34 cellular contexts compared by ENCODE assay signal in genomic region chr13:28854657-28855056, GRCh38. TPM values are rescaled to one million over a fixed set of nuclear protein-coding genes. Genes with fewer than 3 reads are reported as not detected.
DNase-seq lines count a peak whose midpoint lies in the region; ATAC-seq and TF ChIP-seq lines count a peak whose summit lies in the region.
"Had no signal": no experiment of that assay in that cellular context is flagged by ENCODE, and none has a peak within 500 bp of the region (broad histone marks: within the 10 kb centered on the region; RNA-seq: fewer than 3 reads in every experiment).

No MANE protein-coding gene starts in this region.

- no peak overlapping the region for H3K56ac ChIP-seq in mesendoderm (ENCODE audit: low read length)

- no peak overlapping the region for H3K4me3 ChIP-seq in mesendoderm (ENCODE audit: low read length)
- no peak overlapping the region for H3K4me3 ChIP-seq in testis
- H3K4me3 ChIP-seq: BLaER1, breast epithelium, left ventricle myocardium inferior had no signal

- DNase-seq in EL (peak; percentile 3), HEK293T (ENCODE audit: extremely low spot score) (peak; percentile 40), WTC11 (ENCODE audit: low spot score) (peak; percentile 20), mesendoderm (peak; percentile 25), NCI-H82 treated with DMSO at 0.1 percent for 48 hours (lab: John Stamatoyannopoulos, UW; ENCODE audit: unreplicated experiment) (no peak), testis (no peak)
- DNase-seq: activated B cell treated with CpG ODN at 0.5 μM for 24 hours; activated CD4-positive, alpha-beta T cell treated with anti-CD3 and anti-CD28 coated beads, Interleukin-2, amount 10 ng/mL, durations not matched to agents 7 days and 5 days; activated effector memory CD4-positive, alpha-beta T cell treated with anti-CD3 and anti-CD28 coated beads, Interleukin-2, amount 50 U/mL, for 16 hours; activated T-cell treated with anti-CD3 and anti-CD28 coated beads, Interleukin-2, amount 50 U/mL, for 24 hours; DMS153; hippocampal formation; Karpas-422; left ventricle myocardium inferior; NCI-H146; NCI-H446 treated with DMSO at 0.1 percent for 48 hours; NCI-H82; right cardiac atrium; stimulated activated CD4-positive, alpha-beta T cell treated with anti-CD3 and anti-CD28 coated beads, Interleukin-2, amount 100 ng/mL, for 24 hours; stimulated activated CD8-positive, alpha-beta memory T cell treated with anti-CD3 and anti-CD28 coated beads, Interleukin-4, amount 100 ng/mL, for 48 hours; trophoblast cell had no signal

- no peak overlapping the region for H3K27ac Mint-ChIP-seq in WTC11
- H3K27ac Mint-ChIP-seq: activated B cell treated with CpG ODN at 0.5 μM for 24 hours; activated CD4-positive, alpha-beta T cell treated with anti-CD3 and anti-CD28 coated beads, Interleukin-2, amount 10 ng/mL, durations not matched to agents 7 days and 5 days; activated naive CD8-positive, alpha-beta T cell; activated T-cell treated with anti-CD3 and anti-CD28 coated beads, Interleukin-2, amount 50 U/mL, for 24 hours had no signal

- H3K79me1 ChIP-seq in mesendoderm (ENCODE audit: low read length) = no peaks in the 10 kb centered on the region

- H3K27me3 Mint-ChIP-seq in WTC11 (ENCODE audit: low read depth) = no peaks in the 10 kb centered on the region
- H3K27me3 Mint-ChIP-seq: activated T-cell treated with anti-CD3 and anti-CD28 coated beads, Interleukin-2, amount 50 U/mL, for 24 hours had no signal

- TF ChIP-seq POLR2A in testis (IDR thresholded peaks at IDR 0.05) = no peak

- H2BK120ac ChIP-seq in mesendoderm (ENCODE audit: low read depth, low read length) = no peak overlapping the region

- no peak overlapping the region for H3K23ac ChIP-seq in mesendoderm (ENCODE audit: low read length)

- no peak overlapping the region for H3K4ac ChIP-seq in mesendoderm (ENCODE audit: low read depth, low read length)

- no peak overlapping the region for H3K9ac ChIP-seq in mesendoderm (ENCODE audit: low read length)
- H3K9ac ChIP-seq: BLaER1 had no signal

- intact Hi-C loops in testis (cut with DNase I; ENCODE audit: low total_unique reads) = no loop called here

- H2BK5ac ChIP-seq in mesendoderm (ENCODE audit: low read length) = no peak overlapping the region

- H3K36me3 ChIP-seq in mesendoderm (ENCODE audit: control insufficient read depth, insufficient read depth, low read length) = no peaks in the 10 kb centered on the region
- no peaks in the 10 kb centered on the region for H3K36me3 ChIP-seq in testis (ENCODE audit: low read depth, missing control alignments)
- H3K36me3 ChIP-seq: BLaER1, breast epithelium, left ventricle myocardium inferior, neutrophil had no signal

- no peaks in the 10 kb centered on the region for H3K27me3 ChIP-seq in mesendoderm (ENCODE audit: insufficient read depth, low read length, poor library complexity)
- H3K27me3 ChIP-seq in testis = no peaks in the 10 kb centered on the region
- H3K27me3 ChIP-seq: BLaER1, neutrophil had no signal

- peak; percentile 71 for ATAC-seq in WTC11
- ATAC-seq in HG03521 (IDR thresholded peaks at IDR 0.05; ENCODE audit: unreplicated experiment) = no peak
- ATAC-seq in HG03039 (IDR thresholded peaks at IDR 0.05; ENCODE audit: unreplicated experiment) = no peak
- ATAC-seq: HepG2, right cardiac atrium had no signal

- TF ChIP-seq CTCF in WTC11 (IDR thresholded peaks at IDR 0.05) = no peak
- no peak for TF ChIP-seq CTCF in testis (IDR thresholded peaks at IDR 0.05)

- H3K4me1 ChIP-seq in mesendoderm (ENCODE audit: control insufficient read depth, low read depth, low read length) = no peaks in the 10 kb centered on the region
- H3K4me1 ChIP-seq in testis = no peaks in the 10 kb centered on the region
- H3K4me1 ChIP-seq: breast epithelium had no signal

- H2BK15ac ChIP-seq in mesendoderm (replicated peaks; ENCODE audit: low read depth) = no peak overlapping the region

- H3K79me2 ChIP-seq in mesendoderm (ENCODE audit: control insufficient read depth, insufficient read depth, low read length) = no peaks in the 10 kb centered on the region

- POLR2A ChIA-PET in HEK293T (lab: Yijun Ruan, JAX) (no interaction called here), WTC11 (lab: Charles Lee) (no interaction called here)

- no peak overlapping the region for H4K5ac ChIP-seq in mesendoderm (ENCODE audit: low read length)

- no peak overlapping the region for H3K4me3 Mint-ChIP-seq in WTC11
- H3K4me3 Mint-ChIP-seq: activated B cell treated with CpG ODN at 0.5 μM for 24 hours; activated CD4-positive, alpha-beta T cell treated with anti-CD3 and anti-CD28 coated beads, Interleukin-2, amount 10 ng/mL, durations not matched to agents 7 days and 5 days; activated naive CD8-positive, alpha-beta T cell; activated T-cell treated with anti-CD3 and anti-CD28 coated beads, Interleukin-2, amount 50 U/mL, for 24 hours had no signal

- no peak overlapping the region for H4K8ac ChIP-seq in mesendoderm (ENCODE audit: low read depth, low read length)

- no peak overlapping the region for H3K18ac ChIP-seq in mesendoderm (ENCODE audit: low read length)

- H3K27ac ChIP-seq in mesendoderm (ENCODE audit: low read depth, low read length) (no peak overlapping the region), testis (no peak overlapping the region)
- H3K27ac ChIP-seq: BLaER1, breast epithelium, epithelial cell of prostate, left ventricle myocardium inferior, neutrophil had no signal

- WGBS in mesendoderm (ENCODE audit: extremely low coverage, insufficient coverage, low lambda C conversion rate) = no CpG with 5 or more reads among the region's 4 CpGs
- 39 to 62% methylated on average over 4 of the region's 4 CpGs for WGBS in testis, 2 donors

- no peaks in the 10 kb centered on the region for H3K36me3 Mint-ChIP-seq in WTC11
- H3K36me3 Mint-ChIP-seq: activated naive CD8-positive, alpha-beta T cell had no signal

- CTCF ChIA-PET in HEK293T (lab: Yijun Ruan, JAX) = interaction anchor here (0.6 to 0.9 kb wide), 2 partner anchors 18 to 515 kb away, joined by 3 read pairs; no protein-coding TSS in a partner anchor
- CTCF ChIA-PET in WTC11 (lab: Charles Lee) = interaction anchor here (1.0 to 1.5 kb wide), 2 partner anchors 8 to 35 kb away, joined by 3 to 6 read pairs; partner anchors contain the start of gene MTUS2

- no peak overlapping the region for H3K4me2 ChIP-seq in mesendoderm (ENCODE audit: low read length)
- H3K4me2 ChIP-seq: BLaER1 had no signal

- peaks cover 9% of the 10 kb centered on the region for H3K4me1 Mint-ChIP-seq in WTC11
- H3K4me1 Mint-ChIP-seq: activated CD4-positive, alpha-beta T cell treated with anti-CD3 and anti-CD28 coated beads, Interleukin-2, amount 10 ng/mL, durations not matched to agents 7 days and 5 days had no signal

- H2AK5ac ChIP-seq in mesendoderm (ENCODE audit: low read length) = no peak overlapping the region

- H3K9me3 Mint-ChIP-seq in WTC11 = peaks cover 6% of the 10 kb centered on the region; the same call in 1 of the 2 replicates
- H3K9me3 Mint-ChIP-seq: activated B cell treated with CpG ODN at 0.5 μM for 24 hours; activated CD4-positive, alpha-beta T cell treated with anti-CD3 and anti-CD28 coated beads, Interleukin-2, amount 10 ng/mL, durations not matched to agents 7 days and 5 days; activated T-cell treated with anti-CD3 and anti-CD28 coated beads, Interleukin-2, amount 50 U/mL, for 24 hours had no signal

- H3K9me3 ChIP-seq in testis = no peaks in the 10 kb centered on the region
- H3K9me3 ChIP-seq: BLaER1, breast epithelium, left ventricle myocardium inferior, neutrophil had no signal

TF ChIP-seq in HEK293T, 16 proteins besides CTCF, POLR2A, EP300 and RAD21 (continues in another document):
- TF ChIP-seq ARNT (IDR thresholded peaks at IDR 0.05) (no peak), ZNF384 (IDR thresholded peaks at IDR 0.05) (no peak), L3MBTL2 (conservative IDR thresholded peaks at IDR 0.05) (no peak), FOXK2 (IDR thresholded peaks at IDR 0.05) (no peak), FOXM1 (IDR thresholded peaks at IDR 0.05; ENCODE audit: borderline replicate concordance) (no peak), BHLHE40 (IDR thresholded peaks at IDR 0.05; ENCODE audit: borderline replicate concordance) (no peak), PKNOX1 (IDR thresholded peaks at IDR 0.05) (no peak), ELF4 (IDR thresholded peaks at IDR 0.05) (no peak), LEF1 (IDR thresholded peaks at IDR 0.05; ENCODE audit: borderline replicate concordance) (no peak), HDGF (IDR thresholded peaks at IDR 0.05; ENCODE audit: borderline replicate concordance) (no peak)

TF ChIP-seq in WTC11, 78 proteins besides CTCF, POLR2A, EP300 and RAD21 (continues in another document):
- TF ChIP-seq ZNF396 (CRISPR knock-in tag; IDR thresholded peaks at IDR 0.05; ENCODE audit: borderline replicate concordance) (no peak), MLX (CRISPR knock-in tag; IDR thresholded peaks at IDR 0.05) (no peak), CDX4 (CRISPR knock-in tag; IDR thresholded peaks at IDR 0.05; ENCODE audit: borderline replicate concordance) (no peak), ELF4 (CRISPR knock-in tag; IDR thresholded peaks at IDR 0.05; ENCODE audit: low read depth) (no peak), TCF7 (CRISPR knock-in tag; IDR thresholded peaks at IDR 0.05; ENCODE audit: low read depth) (no peak)

RNA-seq across cellular contexts. Expression of gene MTUS2, which starts 34.5 kb away (rescaled TPM):
- total RNA-seq in WTC11 (2021) (0.18 to 0.25 TPM (median 0.22 TPM) in 3 replicates), testis (1 to 10 TPM; 8.3 to 9.2 TPM)
- polyA plus RNA-seq in mesendoderm (2013, experiment 1 of 2) = 0.14 TPM
- 0.17 TPM for polyA plus RNA-seq in mesendoderm (2013, experiment 2 of 2)
- 2.1 TPM for polyA plus RNA-seq in testis (ENCODE audit: insufficient read depth, low read depth, low replicate concordance)
- total RNA-seq: activated B cell treated with CpG ODN at 0.5 μM for 24 hours; activated CD4-positive, alpha-beta T cell treated with anti-CD3 and anti-CD28 coated beads, Interleukin-2, amount 10 ng/mL, durations not matched to agents 7 days and 5 days; activated CD8-positive, alpha-beta memory T cell treated with anti-CD3 and anti-CD28 coated beads for 36 hours; G401; HepG2; mesenteric fat pad; SK-MEL-5; T-helper 1 cell treated with Interleukin-12 subunit alpha and Interleukin-12 subunit beta and Interleukin-4 antibody, amounts not matched to agents 30 ng/mL and 1 ng/mL, for 36 hours had no signal
- polyA plus RNA-seq: HepG2 had no signal

Comparison
In these comparisons a context has a peak if more than half of its experiments do, and no peak if none do; other contexts are left out.
1. DNase-seq: peak in EL (single experiment), HEK293T (single experiment), WTC11 (single experiment) and mesendoderm (single experiment); none in NCI-H82 treated with DMSO at 0.1 percent for 48 hours (single experiment) and testis (single experiment).